ENCODE assay signal across 8 cellular contexts in genomic region chr1:167057297-167057688, GRCh38. TPM values are rescaled to one million over a fixed set of nuclear protein-coding genes. Genes with fewer than 3 reads are reported as not detected.
A peak's percentile ranks its signal among the peaks of the same experiment; 100 is the strongest.
DNase-seq lines count a peak whose midpoint lies in the region; ATAC-seq and TF ChIP-seq lines count a peak whose summit lies in the region.

No MANE protein-coding gene starts in this region.

- 0 out of 2 replicates have a peak overlapping the region, but pooled peaks have one; percentile 29 for H2AFZ ChIP-seq in PC-9

- no peak overlapping the region for H4K5ac ChIP-seq in mesendoderm (ENCODE audit: low read length)

- H3K79me1 ChIP-seq in mesendoderm (ENCODE audit: low read length) = no peaks in the 10 kb centered on the region

- H4K8ac ChIP-seq in mesendoderm (ENCODE audit: low read depth, low read length) = no peak overlapping the region

- CTCF ChIA-PET in PC-9 (lab: Charles Lee) = interaction anchor here (0.7 to 1.4 kb wide), 7 partner anchors 132 to 1352 kb away, joined by 3 to 9 read pairs (median 3); no protein-coding TSS in a partner anchor

- no peak overlapping the region for H2BK5ac ChIP-seq in mesendoderm (ENCODE audit: low read length)

- no peak overlapping the region for H2AK5ac ChIP-seq in mesendoderm (ENCODE audit: low read length)

- H3K9me3 ChIP-seq in PC-9 (ENCODE audit: insufficient read depth, low read depth) = no peaks in the 10 kb centered on the region

- no peak overlapping the region for H3K4ac ChIP-seq in mesendoderm (ENCODE audit: low read depth, low read length)

- H2BK120ac ChIP-seq in mesendoderm (ENCODE audit: low read depth, low read length) = no peak overlapping the region

- no peak overlapping the region for H3K23ac ChIP-seq in mesendoderm (ENCODE audit: low read length)

- H4K20me1 ChIP-seq in PC-9 (ENCODE audit: insufficient read depth) = no peaks in the 10 kb centered on the region

- DNase-seq in GM06990 (ENCODE audit: extremely low read depth, insufficient read length) = no peak
- peak; percentile 20 for DNase-seq in LoVo (ENCODE audit: low spot score)
- peak; percentile 43 to 63 for DNase-seq in PC-9
- peak; percentile 74 for DNase-seq in cerebellum (ENCODE audit: low spot score)
- DNase-seq in mesendoderm = peak; percentile 84
- no peak for DNase-seq in mesenteric fat pad (ENCODE audit: low spot score)
- DNase-seq in occipital lobe (lab: John Stamatoyannopoulos, UW) = no peak

- H3K18ac ChIP-seq in mesendoderm (ENCODE audit: low read length) = no peak overlapping the region

- no peaks in the 10 kb centered on the region; the same call in 1 of the 2 replicates for H3K4me1 ChIP-seq in PC-9 (replicated peaks; ENCODE audit: insufficient read depth)
- H3K4me1 ChIP-seq in mesendoderm (ENCODE audit: control insufficient read depth, low read depth, low read length) = peaks cover 6% of the 10 kb centered on the region

- no TSS peak for BruUV-seq in PC-9 (replicated peaks; lab: Mats Ljungman, UMichigan)

- no peak overlapping the region for H3K56ac ChIP-seq in mesendoderm (ENCODE audit: low read length)

- H3K27ac ChIP-seq in PC-9 = no peak overlapping the region
- no peak overlapping the region for H3K27ac ChIP-seq in mesendoderm (ENCODE audit: low read depth, low read length)

- TF ChIP-seq CTCF in GM06990 (IDR thresholded peaks at IDR 0.05; ENCODE audit: insufficient read depth, low read length, poor library complexity, severe bottlenecking) = peak; percentile 51
- peak; percentile 64 for TF ChIP-seq CTCF in PC-9 (conservative IDR thresholded peaks at IDR 0.05)

- H3F3A ChIP-seq in PC-9 (ENCODE audit: insufficient read depth, low read depth) = peaks cover 4% of the 10 kb centered on the region; the same call in 1 of the 2 replicates

- no peak overlapping the region for H2BK15ac ChIP-seq in mesendoderm (replicated peaks; ENCODE audit: low read depth)

- no peaks in the 10 kb centered on the region for H3K9me2 ChIP-seq in PC-9 (ENCODE audit: insufficient read depth)

- POLR2A ChIA-PET in PC-9 (lab: Charles Lee; ENCODE audit: unreplicated experiment) = no interaction called here

- intact Hi-C loops in PC-9 (cut with micrococcal nuclease; ENCODE audit: unreplicated experiment) = loop anchor here (1.0 to 5.0 kb wide), 2 partner anchors 147 to 1455 kb away; no protein-coding TSS in a partner anchor

- H3K9ac ChIP-seq in mesendoderm (ENCODE audit: low read length) = no peak overlapping the region

- H3K36me3 ChIP-seq in GM06990 (ENCODE audit: control insufficient read depth, insufficient read depth, low read length) (no peaks in the 10 kb centered on the region), PC-9 (ENCODE audit: low read depth) (no peaks in the 10 kb centered on the region), mesendoderm (ENCODE audit: control insufficient read depth, insufficient read depth, low read length) (no peaks in the 10 kb centered on the region)

- no peak overlapping the region for H3K4me3 ChIP-seq in GM06990 (replicated peaks; ENCODE audit: low read depth, low read length)
- no peak overlapping the region for H3K4me3 ChIP-seq in PC-9
- H3K4me3 ChIP-seq in mesendoderm (ENCODE audit: low read length) = no peak overlapping the region

- H3K27me3 ChIP-seq in GM06990 (replicated peaks; ENCODE audit: control insufficient read depth, insufficient read depth, low read length) (no peaks in the 10 kb centered on the region; the same call in 1 of the 2 replicates), PC-9 (ENCODE audit: insufficient read depth, low read depth) (no peaks in the 10 kb centered on the region), mesendoderm (ENCODE audit: insufficient read depth, low read length, poor library complexity) (no peaks in the 10 kb centered on the region)

- H3K79me2 ChIP-seq in PC-9 (ENCODE audit: low read depth) (no peaks in the 10 kb centered on the region), mesendoderm (ENCODE audit: control insufficient read depth, insufficient read depth, low read length) (no peaks in the 10 kb centered on the region)

- peak overlapping the region; percentile 50 for H3K4me2 ChIP-seq in PC-9
- no peak overlapping the region for H3K4me2 ChIP-seq in mesendoderm (ENCODE audit: low read length)

- no CpG with 5 or more reads among the region's 6 CpGs for WGBS in mesendoderm (ENCODE audit: extremely low coverage, insufficient coverage, low lambda C conversion rate)

- ATAC-seq in GM21786 (IDR thresholded peaks at IDR 0.05; ENCODE audit: unreplicated experiment) = peak; percentile 63

RNA-seq across cellular contexts. Expression of gene GPA33, which starts 32.9 kb away (rescaled TPM):
- total RNA-seq in PC-9 (2021) (not detected in 2 replicates), cerebellum (0.36 TPM), mesenteric fat pad (0.29 TPM), occipital lobe (not detected)
- polyA plus RNA-seq in mesendoderm (2013, experiment 1 of 2) = 0.81 TPM
- polyA plus RNA-seq in mesendoderm (2013, experiment 2 of 2) = 0.90 TPM

RNA-seq across cellular contexts. Expression of gene STYXL2, which starts 36.6 kb away (rescaled TPM):
- total RNA-seq in PC-9 (2021) (not detected in 2 replicates), cerebellum (0.36 TPM), mesenteric fat pad (0.42 TPM), occipital lobe (0.16 TPM)
- polyA plus RNA-seq in mesendoderm (2013, experiment 1 of 2) = 0.10 TPM
- polyA plus RNA-seq in mesendoderm (2013, experiment 2 of 2) = 0.07 TPM

Comparison
In these comparisons a context has a peak if more than half of its experiments do, and no peak if none do; other contexts are left out.
1. DNase-seq: peak in LoVo (single experiment), PC-9 (2 of 2), cerebellum (single experiment) and mesendoderm (single experiment); none in GM06990 (single experiment), mesenteric fat pad (single experiment) and occipital lobe (single experiment).